Comparison of ENCODE assay signal across 2 cellular contexts in genomic region chr12:106187842-106188241, GRCh38.
A peak's percentile ranks its signal among the peaks of the same experiment; 100 is the strongest.
TF ChIP-seq lines count a peak whose summit lies in the region.

No MANE protein-coding gene starts in this region.

TF ChIP-seq in HEK293, 187 proteins besides CTCF, POLR2A, EP300 and RAD21:
- peak; percentile 41; the same call in 1 of the 2 replicates for TF ChIP-seq ZNF768 (tag by site-specific recombination; IDR thresholded peaks at IDR 0.05)
- TF ChIP-seq ZBTB7A (tag by site-specific recombination; IDR thresholded peaks at IDR 0.05; ENCODE audit: low read depth) = no peak

TF ChIP-seq in H1, 55 proteins besides CTCF, POLR2A, EP300 and RAD21:
- TF ChIP-seq KDM1A (IDR thresholded peaks at IDR 0.05; ENCODE audit: borderline replicate concordance, low read length) (peak; percentile 81; the same call in 1 of the 2 replicates), JUND (IDR thresholded peaks at IDR 0.05; ENCODE audit: low read length) (no peak), CTBP2 (IDR thresholded peaks at IDR 0.05; ENCODE audit: borderline replicate concordance, insufficient read depth, insufficient read length, low read length) (no peak), SIN3A (conservative IDR thresholded peaks at IDR 0.05 in 1 of 2, IDR thresholded peaks at IDR 0.05 in 1 of 2; ENCODE audit: low read depth in 1 of 2, low read length in 2 of 2) (no peak), SP4 (IDR thresholded peaks at IDR 0.05; ENCODE audit: low read length) (no peak), SP1 (IDR thresholded peaks at IDR 0.05; ENCODE audit: low read depth, low read length) (no peak), TAF1 (IDR thresholded peaks at IDR 0.05; ENCODE audit: low read depth, low read length) (no peak), NANOG (IDR thresholded peaks at IDR 0.05; ENCODE audit: insufficient read depth, low read depth, low read length, poor library complexity, severe bottlenecking) (no peak), BCL11A (IDR thresholded peaks at IDR 0.05; ENCODE audit: low read depth in 2 of 2, low read length in 2 of 2) (no peak)
